Comparison of ENCODE assay signal across 14 cellular contexts in genomic region chr9:34337404-34337803, GRCh38. TPM values are rescaled to one million over a fixed set of nuclear protein-coding genes. Genes with fewer than 3 reads are reported as not detected.
DNase-seq lines count a peak whose midpoint lies in the region; ATAC-seq, FAIRE-seq and TF ChIP-seq lines count a peak whose summit lies in the region.
"Had no signal": no experiment of that assay in that cellular context is flagged by ENCODE, and none has a peak within 500 bp of the region (broad histone marks: within the 10 kb centered on the region; RNA-seq: fewer than 3 reads in every experiment).

No MANE protein-coding gene starts in this region.

- H3K27me3 ChIP-seq in H1 (replicated peaks in 1 of 4; ENCODE audit: control insufficient read depth in 3 of 4, extremely low read depth in 1 of 4, insufficient read depth in 3 of 4, low read length in 3 of 4) (no peaks in the 10 kb centered on the region), aorta (ENCODE audit: control insufficient read depth in 1 of 2, insufficient read depth in 2 of 2, low read length in 1 of 2) (no peaks in the 10 kb centered on the region), left lung (no peaks in the 10 kb centered on the region)
- H3K27me3 ChIP-seq: heart left ventricle, tibial artery had no signal

- TF ChIP-seq EP300 in H1 (IDR thresholded peaks at IDR 0.05; ENCODE audit: borderline replicate concordance in 1 of 2, low read depth in 2 of 2, low read length in 2 of 2) = no peak

- H3K36me3 ChIP-seq in H1 (ENCODE audit: control insufficient read depth in 2 of 4, insufficient read depth in 4 of 4, low read length in 3 of 4) (peaks cover 0 to 11% (median 4%) of the 10 kb centered on the region in 4 experiments; a peak in 3 of 8 replicates), aorta (ENCODE audit: control insufficient read depth in 1 of 2, insufficient read depth in 2 of 2, low read length in 1 of 2) (peaks cover 0 to 1% of the 10 kb centered on the region in 2 donors), left lung (peaks cover 0 to 45% of the 10 kb centered on the region in 2 donors)

- intact Hi-C loops in aorta (cut with DNase I) = loop anchor here (5.0 to 10.0 kb wide), 2 partner anchors 257 to 265 kb away; no protein-coding TSS in a partner anchor
- intact Hi-C loops in left lung (cut with DNase I) = loop anchor here in 1 of 2 donors (10.0 kb wide), 1 partner anchor 267 kb away; no protein-coding TSS in a partner anchor

- no peak overlapping the region for H2BK20ac ChIP-seq in H1 (ENCODE audit: low read length)

- H3K4ac ChIP-seq in H1 (replicated peaks; ENCODE audit: insufficient read length, low read depth, low read length) = no peak overlapping the region

- peak; percentile 5 for TF ChIP-seq CTCF in GM13977 (IDR thresholded peaks at IDR 0.05; ENCODE audit: extremely low read depth, insufficient read depth, missing control alignments)
- peak in 2 of 3 experiments; percentile 30 to 32; a peak in 2 of 4 replicates for TF ChIP-seq CTCF in H1 (IDR thresholded peaks at IDR 0.05; ENCODE audit: control extremely low read depth in 1 of 3, insufficient read depth in 1 of 3, low read depth in 1 of 3, low read length in 3 of 3)
- TF ChIP-seq CTCF in left lung (IDR thresholded peaks at IDR 0.05) = no peak

- H2AK5ac ChIP-seq in H1 (ENCODE audit: low read depth, low read length) = no peak overlapping the region

- H3K4me3 ChIP-seq in H1 (ENCODE audit: extremely low read depth in 1 of 4, insufficient read depth in 2 of 4, low read depth in 3 of 4, low read length in 4 of 4) (no peak overlapping the region), aorta (ENCODE audit: low read length in 2 of 2) (no peak overlapping the region), left lung (no peak overlapping the region)
- H3K4me3 ChIP-seq: heart left ventricle, tibial artery had no signal

- H3K9ac ChIP-seq in H1 (replicated peaks in 1 of 4; ENCODE audit: extremely low read depth in 1 of 4, low read depth in 3 of 4, low read length in 3 of 4) = no peak overlapping the region

- H2AFZ ChIP-seq in H1 (ENCODE audit: low read length) = no peak overlapping the region

- H2BK15ac ChIP-seq in H1 (ENCODE audit: low read length) = no peak overlapping the region

- H3K79me2 ChIP-seq in H1 (ENCODE audit: control insufficient read depth in 1 of 2, insufficient read depth in 2 of 2, low read length in 2 of 2) = no peaks in the 10 kb centered on the region

- ATAC-seq in aorta (ENCODE audit: low FRiP score) = no peak
- ATAC-seq in left lung = no peak
- ATAC-seq: heart left ventricle, left ventricle myocardium superior had no signal

- H4K8ac ChIP-seq in H1 (ENCODE audit: extremely low read depth, insufficient read depth, low read length) = no peak overlapping the region

- no peak overlapping the region for H2BK12ac ChIP-seq in H1 (ENCODE audit: low read depth, low read length)

- H3K4me2 ChIP-seq in H1 (ENCODE audit: insufficient read depth in 1 of 2, low read depth in 2 of 2, low read length in 2 of 2) = no peak overlapping the region

- no peak overlapping the region for H2BK120ac ChIP-seq in H1 (replicated peaks; ENCODE audit: low read depth, low read length)

- DNase-seq in GM13977 (ENCODE audit: low spot score) (no peak), NCI-H2171 (lab: John Stamatoyannopoulos, UW) (peak; percentile 5), H1 (ENCODE audit: low read depth in 1 of 2, low spot score in 2 of 2) (no peak), pons (ENCODE audit: low spot score) (peak; percentile 37), aorta (no peak), left lung (no peak), NCI-H526 (lab: John Stamatoyannopoulos, UW) (no peak)
- DNase-seq: heart left ventricle, left ventricle myocardium superior, NCI-H1105 treated with DMSO at 0.1 percent for 48 hours, NCI-H748 treated with DMSO at 0.1 percent for 48 hours, nucleus accumbens, SIG-M5, tibial artery had no signal

- H2BK5ac ChIP-seq in H1 (ENCODE audit: low read depth, low read length) = no peak overlapping the region

- peak; percentile 41 to 55 for TF ChIP-seq RAD21 in H1 (IDR thresholded peaks at IDR 0.05 in 1 of 2, conservative IDR thresholded peaks at IDR 0.05 in 1 of 2; ENCODE audit: low read depth in 2 of 2, low read length in 2 of 2)

- no peaks in the 10 kb centered on the region for H3K23me2 ChIP-seq in H1 (ENCODE audit: low read depth, low read length)

- no peak overlapping the region for H4K91ac ChIP-seq in H1 (replicated peaks; ENCODE audit: insufficient read length, low read length)

- no peak overlapping the region for H3K56ac ChIP-seq in H1 (replicated peaks; ENCODE audit: insufficient read length, low read depth, low read length)

- TF ChIP-seq POLR2A in H1 (IDR thresholded peaks at IDR 0.05; ENCODE audit: control extremely low read depth in 1 of 2, low read depth in 2 of 2, low read length in 2 of 2) = no peak

- in situ Hi-C loops in GM13977 (cut with MboI; ENCODE audit: low pct_unique_long_range_greater_than_20kb, low sequenced_read_pairs, unreplicated experiment) = no loop called here

- POLR2A ChIA-PET in H1 (lab: Charles Lee; ENCODE audit: partially characterized antibody) = no interaction called here

- H3K14ac ChIP-seq in H1 (ENCODE audit: insufficient read length) = no peak overlapping the region

- peaks cover 0 to 2% of the 10 kb centered on the region in 2 experiments for H4K20me1 ChIP-seq in H1 (replicated peaks in 1 of 2; ENCODE audit: control insufficient read depth in 1 of 2, insufficient read depth in 2 of 2, low read length in 2 of 2)

- CTCF ChIA-PET in H1 (lab: Charles Lee; ENCODE audit: partially characterized antibody) = interaction anchor here (0.7 to 16.6 kb wide), 8 partner anchors 9 to 266 kb away, joined by 3 to 350 read pairs (median 6); partner anchors contain the start of gene MYORG

- 94% methylated on average over 2 of the region's 2 CpGs; no CpG with 5 or more reads in 1 of the 2 experiments for WGBS in H1 (ENCODE audit: extremely low coverage in 1 of 2, insufficient coverage in 1 of 2, insufficient read length in 1 of 2, insufficient replicate concordance in 2 of 2, low coverage in 1 of 2, low lambda C conversion rate in 2 of 2, missing lambda C conversion rate in 1 of 2), 2 experiments
- WGBS in aorta, 2 donors = 94 to 95% methylated on average over 2 of the region's 2 CpGs

- H3K9me3 ChIP-seq in H1 (ENCODE audit: insufficient read depth in 2 of 2, low read depth in 1 of 2, low read length in 1 of 2) (no peaks in the 10 kb centered on the region), aorta (ENCODE audit: control insufficient read depth, low read length) (no peaks in the 10 kb centered on the region), left lung (no peaks in the 10 kb centered on the region)
- H3K9me3 ChIP-seq: heart left ventricle, tibial artery had no signal

- FAIRE-seq in H1 (lab: Jason Lieb, UNC) = no peak

- no peak overlapping the region for H3K18ac ChIP-seq in H1 (ENCODE audit: extremely low read depth, low read length)

- H3K4me1 ChIP-seq in H1 (replicated peaks in 1 of 4; ENCODE audit: control insufficient read depth in 3 of 4, insufficient read depth in 4 of 4, low read length in 3 of 4) (peaks cover 2 to 9% (median 8%) of the 10 kb centered on the region in 4 experiments; a peak in 5 of 7 replicates), aorta (ENCODE audit: control insufficient read depth in 1 of 2, insufficient read depth in 2 of 2, low read length in 2 of 2) (no peaks in the 10 kb centered on the region), left lung (no peaks in the 10 kb centered on the region)

- H3K79me1 ChIP-seq in H1 (ENCODE audit: low read depth, low read length) = no peaks in the 10 kb centered on the region; the same call in 1 of the 2 replicates

- H3K27ac ChIP-seq in H1 (ENCODE audit: low read depth, low read length) = no peak overlapping the region
- H3K27ac ChIP-seq in aorta (ENCODE audit: low read depth in 1 of 2, low read length in 2 of 2) = no peak overlapping the region
- no peak overlapping the region for H3K27ac ChIP-seq in left lung
- H3K27ac ChIP-seq: heart left ventricle, tibial artery had no signal

- no peak overlapping the region for H3K23ac ChIP-seq in H1 (ENCODE audit: insufficient read length)

- H4K5ac ChIP-seq in H1 (ENCODE audit: insufficient read length, low read depth, low read length) = no peak overlapping the region

RNA-seq across cellular contexts. Expression of gene NUDT2, which starts 8.0 kb away (rescaled TPM):
- 16.7 and 18.1 TPM in 2 replicates for total RNA-seq in H1 (2021; fragmentation: NEBNext Ultra II Directional; extraction: Animal tissue kit (Norgen Biotek cat#: 25700))
- polyA plus RNA-seq in H1 (2011; rRNA removed) = 16.2 and 23.7 TPM in 2 replicates
- polyA plus RNA-seq in H1 (2011; cell fraction: cytosol; rRNA removed) = 28.9 TPM
- polyA plus RNA-seq in H1 (2011; cell fraction: nucleus; rRNA removed) = 11.2 TPM
- polyA plus RNA-seq in H1 (2012, experiment 1 of 2) = 20.2 to 25.1 TPM (median 22.6 TPM) in 4 replicates
- 13.5 TPM for polyA plus RNA-seq in H1 (2012, experiment 2 of 2)
- polyA plus RNA-seq in H1 (2013, experiment 1 of 2) = 11.1 TPM
- polyA plus RNA-seq in H1 (2013, experiment 2 of 2) = 11.6 TPM
- polyA minus RNA-seq in H1 (2011; rRNA and poly(A)+ RNA removed) = 9.5 and 13.0 TPM in 2 replicates
- 4.2 TPM for polyA minus RNA-seq in H1 (2011; cell fraction: cytosol; rRNA and poly(A)+ RNA removed)
- 4.0 TPM for polyA minus RNA-seq in H1 (2011; cell fraction: nucleus; rRNA and poly(A)+ RNA removed)
- total RNA-seq in aorta = 10 to 100 TPM; 13.6 to 17.1 TPM
- 10 to 100 TPM; 27.4 to 38.3 TPM for polyA plus RNA-seq in aorta
- total RNA-seq in left lung = 10 to 100 TPM; 10.3 to 11.9 TPM

RNA-seq across cellular contexts. Expression of gene KIF24, which starts 8.3 kb away (rescaled TPM):
- total RNA-seq in H1 (2021; fragmentation: NEBNext Ultra II Directional; extraction: Animal tissue kit (Norgen Biotek cat#: 25700)) = 3.9 and 4.5 TPM in 2 replicates
- polyA plus RNA-seq in H1 (2011; rRNA removed) (2.3 and 2.7 TPM in 2 replicates), aorta (under 1 TPM in 1 of 2 donors, not detected in 1; 0.10 TPM)
- 2.6 TPM for polyA plus RNA-seq in H1 (2011; cell fraction: cytosol; rRNA removed)
- polyA plus RNA-seq in H1 (2011; cell fraction: nucleus; rRNA removed) = 5.1 TPM
- 2.6 to 3.1 TPM (median 2.8 TPM) in 4 replicates for polyA plus RNA-seq in H1 (2012, experiment 1 of 2)
- polyA plus RNA-seq in H1 (2012, experiment 2 of 2) = 0.56 TPM
- polyA plus RNA-seq in H1 (2013, experiment 1 of 2) = 1.8 TPM
- polyA plus RNA-seq in H1 (2013, experiment 2 of 2) = 1.7 TPM
- 8.9 and 10.7 TPM in 2 replicates for polyA minus RNA-seq in H1 (2011; rRNA and poly(A)+ RNA removed)
- polyA minus RNA-seq in H1 (2011; cell fraction: cytosol; rRNA and poly(A)+ RNA removed) = 4.2 TPM
- polyA minus RNA-seq in H1 (2011; cell fraction: nucleus; rRNA and poly(A)+ RNA removed) = 7.3 TPM
- total RNA-seq in aorta (under 1 TPM; 0.32 to 0.78 TPM), left lung (1 to 10 TPM; 2.4 TPM)

RNA-seq across cellular contexts. Expression of gene MYORG, which starts 39.3 kb away (rescaled TPM):
- total RNA-seq in H1 (2021; fragmentation: NEBNext Ultra II Directional; extraction: Animal tissue kit (Norgen Biotek cat#: 25700)) = 5.0 and 5.9 TPM in 2 replicates
- polyA plus RNA-seq in H1 (2011; rRNA removed) (1.2 and 1.4 TPM in 2 replicates), aorta (1 to 10 TPM; 1.6 to 2.1 TPM)
- 1.2 TPM for polyA plus RNA-seq in H1 (2011; cell fraction: cytosol; rRNA removed)
- polyA plus RNA-seq in H1 (2011; cell fraction: nucleus; rRNA removed) = 1.3 TPM
- polyA plus RNA-seq in H1 (2012, experiment 1 of 2) = 3.0 to 3.5 TPM (median 3.2 TPM) in 4 replicates
- polyA plus RNA-seq in H1 (2012, experiment 2 of 2) = 2.7 TPM
- polyA plus RNA-seq in H1 (2013, experiment 1 of 2) = 6.7 TPM
- polyA plus RNA-seq in H1 (2013, experiment 2 of 2) = 7.2 TPM
- polyA minus RNA-seq in H1 (2011; rRNA and poly(A)+ RNA removed) = 1.2 and 1.8 TPM in 2 replicates
- 2.1 TPM for polyA minus RNA-seq in H1 (2011; cell fraction: cytosol; rRNA and poly(A)+ RNA removed)
- polyA minus RNA-seq in H1 (2011; cell fraction: nucleus; rRNA and poly(A)+ RNA removed) = 1.2 TPM
- total RNA-seq in aorta (1 to 10 TPM; 6.1 to 9.6 TPM), left lung (10 to 100 TPM in 1 of 2 donors, 1 to 10 TPM in 1; 6.9 to 22.6 TPM)

Comparison
In these comparisons a context has a peak if more than half of its experiments do, and no peak if none do; other contexts are left out.
1. DNase-seq: peak in NCI-H2171 (single experiment) and pons (single experiment); none in GM13977 (single experiment), H1 (0 of 2), aorta (0 of 2), left lung (0 of 2) and NCI-H526 (0 of 2).
2. CTCF ChIP-seq: peak in GM13977 (single experiment) and H1 (2 of 3); none in left lung (0 of 2).